ENCODE assay signal across 14 cellular contexts in the genomic region with DNA sequence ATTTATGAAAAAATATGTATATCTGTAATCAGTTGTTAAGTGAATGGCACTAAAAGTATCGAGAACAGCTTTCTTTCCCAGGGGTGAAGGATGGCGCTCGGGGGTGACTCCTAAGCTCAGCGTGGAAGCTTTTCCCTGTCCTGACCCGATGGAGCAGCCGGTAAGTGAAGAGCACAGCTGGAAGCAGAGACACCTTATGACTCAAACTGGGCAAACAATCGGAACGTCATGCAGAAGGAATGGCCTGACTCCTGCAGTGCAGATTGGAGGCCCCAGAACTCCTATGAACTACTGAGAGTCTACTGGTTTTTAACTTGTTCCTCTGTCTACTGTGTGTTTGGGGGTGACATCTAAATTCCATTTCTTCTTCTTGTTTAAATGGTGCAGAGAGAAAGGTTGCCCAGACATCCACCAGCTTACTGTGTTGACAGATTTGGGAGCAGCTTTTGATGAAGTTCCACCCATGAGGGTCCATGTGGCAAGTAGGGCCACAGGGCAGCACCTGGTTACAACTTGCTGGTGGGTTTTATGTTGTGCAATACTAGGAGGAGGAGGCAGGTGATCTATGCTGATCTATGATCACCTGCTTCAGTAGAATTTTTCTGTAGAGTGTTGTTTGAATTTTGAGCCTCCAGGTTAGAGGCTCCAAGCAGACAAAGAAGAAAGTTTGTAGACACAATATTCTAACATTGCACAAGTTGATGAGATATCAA. TPM values are rescaled to one million over a fixed set of nuclear protein-coding genes. Genes with fewer than 3 reads are reported as not detected.
A peak's percentile ranks its signal among the peaks of the same experiment; 100 is the strongest.
DNase-seq lines count a peak whose midpoint lies in the region; ATAC-seq and TF ChIP-seq lines count a peak whose summit lies in the region.
"Had no signal": no experiment of that assay in that cellular context is flagged by ENCODE, and none has a peak within 500 bp of the region (broad histone marks: within the 10 kb centered on the region; RNA-seq: fewer than 3 reads in every experiment).

No MANE protein-coding gene starts in this region.

- no peak for TF ChIP-seq RAD21 in HCT116 (IDR thresholded peaks at IDR 0.05; ENCODE audit: low read depth)

- peak; percentile 58 for DNase-seq in 8988T
- DNase-seq in HCT116 (ENCODE audit: low read depth, low spot score) = peak; percentile 67
- DNase-seq in RWPE2 (ENCODE audit: low spot score) = peak; percentile 64
- DNase-seq in fibroblast of villous mesenchyme (ENCODE audit: low read depth) = peak; percentile 12
- DNase-seq in stimulated activated naive CD8-positive, alpha-beta T cell treated with anti-CD3 and anti-CD28 coated beads, Interleukin-15, amount 100 ng/mL, for 72 hours = no peak
- DNase-seq: adrenal gland; NCI-H187; nucleus accumbens; Peyer's patch; stimulated activated CD4-positive, alpha-beta T cell treated with anti-CD3 and anti-CD28 coated beads, Interleukin-1b, Interleukin-23, amount 100 ng/mL, for 48 hours; stimulated activated naive CD4-positive, alpha-beta T cell had no signal

- H3K27me3 Mint-ChIP-seq in stimulated activated naive CD8-positive, alpha-beta T cell treated with anti-CD3 and anti-CD28 coated beads, Interleukin-15, amount 100 ng/mL, for 72 hours = peaks cover 8% of the 10 kb centered on the region

- POLR2A ChIA-PET in HCT116 (lab: Charles Lee) = no interaction called here

- H3K4me2 ChIP-seq in HCT116 (ENCODE audit: low read length) = peak overlapping the region; percentile 52

- intact Hi-C loops in HCT116 (cut with micrococcal nuclease) = no loop called here

- CTCF ChIA-PET in HCT116 (lab: Charles Lee) = interaction anchor here (0.7 kb wide), 1 partner anchor 44 kb away, joined by 4 read pairs; no protein-coding TSS in a partner anchor

- H3K27me3 ChIP-seq in HCT116 (ENCODE audit: insufficient read depth, low read length) (no peaks in the 10 kb centered on the region), RWPE2 (ENCODE audit: insufficient read depth, poor library complexity, severe bottlenecking) (no peaks in the 10 kb centered on the region)
- H3K27me3 ChIP-seq: Peyer's patch had no signal

- no peaks in the 10 kb centered on the region for H3K9me3 Mint-ChIP-seq in stimulated activated naive CD8-positive, alpha-beta T cell treated with anti-CD3 and anti-CD28 coated beads, Interleukin-15, amount 100 ng/mL, for 72 hours

- no peaks in the 10 kb centered on the region for H3K4me1 Mint-ChIP-seq in stimulated activated naive CD8-positive, alpha-beta T cell treated with anti-CD3 and anti-CD28 coated beads, Interleukin-15, amount 100 ng/mL, for 72 hours

- H3K9ac ChIP-seq in HCT116 (ENCODE audit: low read length) = no peak overlapping the region

- no peaks in the 10 kb centered on the region for H3K9me2 ChIP-seq in HCT116 (ENCODE audit: insufficient read depth)

- no peak overlapping the region for H3K27ac Mint-ChIP-seq in stimulated activated naive CD8-positive, alpha-beta T cell treated with anti-CD3 and anti-CD28 coated beads, Interleukin-15, amount 100 ng/mL, for 72 hours

- no TSS peak for BruUV-seq in HCT116 (replicated peaks; lab: Mats Ljungman, UMichigan)

- H3K79me2 ChIP-seq in HCT116 (ENCODE audit: insufficient read depth, low read length) = no peaks in the 10 kb centered on the region

- TF ChIP-seq CTCF in HCT116 (IDR thresholded peaks at IDR 0.05 in 2 of 3, conservative IDR thresholded peaks at IDR 0.05 in 1 of 3; ENCODE audit: borderline replicate concordance in 1 of 3, insufficient read depth in 1 of 3, low read depth in 2 of 3, low read length in 2 of 3) (no peak), RWPE2 (IDR thresholded peaks at IDR 0.05; ENCODE audit: poor library complexity, severe bottlenecking) (no peak), fibroblast of villous mesenchyme (IDR thresholded peaks at IDR 0.05; ENCODE audit: insufficient read depth, low read depth, low read length) (no peak)

- no peaks in the 10 kb centered on the region for H3K9me3 ChIP-seq in HCT116 (ENCODE audit: control insufficient read depth in 1 of 2, insufficient read depth in 1 of 2, low read depth in 1 of 2, low read length in 2 of 2)
- H3K9me3 ChIP-seq in RWPE2 (ENCODE audit: severe bottlenecking) = no peaks in the 10 kb centered on the region
- H3K9me3 ChIP-seq: adrenal gland, Peyer's patch had no signal

- H3K4me1 ChIP-seq in HCT116 (ENCODE audit: control insufficient read depth in 1 of 2, insufficient read depth in 2 of 2, low read length in 2 of 2) (peaks cover 12 to 15% of the 10 kb centered on the region in 2 experiments), RWPE2 (ENCODE audit: insufficient read depth, poor library complexity, severe bottlenecking) (peaks cover 11% of the 10 kb centered on the region)
- H3K4me1 ChIP-seq: adrenal gland, Peyer's patch had no signal

- H3K27ac ChIP-seq in HCT116 (ENCODE audit: low read depth, low read length) (no peak overlapping the region), RWPE2 (ENCODE audit: poor library complexity, severe bottlenecking) (no peak overlapping the region)
- H3K27ac ChIP-seq: adrenal gland, Peyer's patch had no signal

- no peak overlapping the region for H3K4me3 Mint-ChIP-seq in stimulated activated naive CD8-positive, alpha-beta T cell treated with anti-CD3 and anti-CD28 coated beads, Interleukin-15, amount 100 ng/mL, for 72 hours

- TF ChIP-seq POLR2A in HCT116 (IDR thresholded peaks at IDR 0.05; ENCODE audit: borderline replicate concordance, extremely low read depth, insufficient read depth, insufficient read length) = no peak

- no peaks in the 10 kb centered on the region for H4K20me1 ChIP-seq in HCT116 (ENCODE audit: insufficient read depth)

- H3K4me3 ChIP-seq in HCT116 (replicated peaks in 1 of 2; ENCODE audit: low read depth in 1 of 2, low read length in 2 of 2) = no peak overlapping the region
- H3K4me3 ChIP-seq in RWPE2 (ENCODE audit: severe bottlenecking) = no peak overlapping the region
- H3K4me3 ChIP-seq in fibroblast of villous mesenchyme (ENCODE audit: low read depth, low read length) = no peak overlapping the region
- H3K4me3 ChIP-seq: adrenal gland, Peyer's patch had no signal

- RAD21 ChIA-PET in HCT116 (lab: Charles Lee; ENCODE audit: low non-redundant PET in 1 of 2, low total read pairs in 2 of 2, uncharacterized antibody in 2 of 2, unreplicated experiment in 2 of 2) = no interaction called here

- H3K36me3 ChIP-seq in HCT116 (ENCODE audit: control insufficient read depth in 1 of 2, insufficient read depth in 2 of 2, low read length in 2 of 2) (no peaks in the 10 kb centered on the region), RWPE2 (ENCODE audit: low read depth) (no peaks in the 10 kb centered on the region)
- H3K36me3 ChIP-seq: adrenal gland had no signal

- peak; percentile 98 for ATAC-seq in HCT116
- ATAC-seq in RWPE2 (ENCODE audit: low read depth) = peak; percentile 100
- ATAC-seq in stimulated activated naive CD8-positive, alpha-beta T cell treated with anti-CD3 and anti-CD28 coated beads, Interleukin-15, amount 100 ng/mL, for 72 hours = no peak
- ATAC-seq in HG02981 (IDR thresholded peaks at IDR 0.05; ENCODE audit: unreplicated experiment) = no peak
- ATAC-seq in HG02571 (IDR thresholded peaks at IDR 0.05; ENCODE audit: unreplicated experiment) = no peak
- ATAC-seq in GM21717 (IDR thresholded peaks at IDR 0.05; ENCODE audit: unreplicated experiment) = no peak

- peak overlapping the region; percentile 29 for H2AFZ ChIP-seq in HCT116 (ENCODE audit: low read depth, low read length, poor library complexity, severe bottlenecking)

TF ChIP-seq in HCT116, 20 proteins besides CTCF, POLR2A, EP300 and RAD21:
- TF ChIP-seq, protein P1, sequence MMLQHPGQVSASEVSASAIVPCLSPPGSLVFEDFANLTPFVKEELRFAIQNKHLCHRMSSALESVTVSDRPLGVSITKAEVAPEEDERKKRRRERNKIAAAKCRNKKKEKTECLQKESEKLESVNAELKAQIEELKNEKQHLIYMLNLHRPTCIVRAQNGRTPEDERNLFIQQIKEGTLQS (IDR thresholded peaks at IDR 0.05) = 0 out of 2 replicates have a peak, but pooled peaks have one; percentile 7
- peak; percentile 61 for TF ChIP-seq CBX3 (IDR thresholded peaks at IDR 0.05; ENCODE audit: low read depth)
- TF ChIP-seq JUND (IDR thresholded peaks at IDR 0.05) = peak; percentile 61
- peak; percentile 43 for TF ChIP-seq SP1 (IDR thresholded peaks at IDR 0.05; ENCODE audit: low read depth)
- TF ChIP-seq EZH2phosphoT487 (IDR thresholded peaks at IDR 0.05; ENCODE audit: borderline replicate concordance) = no peak
- no peak for TF ChIP-seq ZFX (IDR thresholded peaks at IDR 0.05)
- peak; percentile 70 for TF ChIP-seq FOSL1 (IDR thresholded peaks at IDR 0.05; ENCODE audit: low read depth)
- no peak for TF ChIP-seq YY1 (IDR thresholded peaks at IDR 0.05; ENCODE audit: extremely low read depth, insufficient replicate concordance, low read depth, low read length)

RNA-seq across cellular contexts. Expression of a gene that starts 52.8 kb away (rescaled TPM):
- total RNA-seq in HCT116 (2021; ENCODE audit: unreplicated experiment) = 8.4 TPM
- polyA plus RNA-seq in HCT116 (2012) = 7.3 and 8.2 TPM in 2 replicates
- total RNA-seq in fibroblast of villous mesenchyme = 0.97 and 1.3 TPM in 2 replicates

Comparison
In these comparisons a context has a peak if more than half of its experiments do, and no peak if none do; other contexts are left out.
1. DNase-seq: peak in 8988T (single experiment), HCT116 (single experiment), RWPE2 (single experiment) and fibroblast of villous mesenchyme (single experiment); none in stimulated activated naive CD8-positive, alpha-beta T cell treated with anti-CD3 and anti-CD28 coated beads, Interleukin-15, amount 100 ng/mL, for 72 hours (0 of 2).
2. ATAC-seq: peak in HCT116 (single experiment) and RWPE2 (single experiment); none in stimulated activated naive CD8-positive, alpha-beta T cell treated with anti-CD3 and anti-CD28 coated beads, Interleukin-15, amount 100 ng/mL, for 72 hours (single experiment), HG02981 (single experiment), HG02571 (single experiment) and GM21717 (single experiment).